ENCODE assay signal across 18 cellular contexts in genomic region chr10:86645111-86645445, GRCh38. TPM values are rescaled to one million over a fixed set of nuclear protein-coding genes. Genes with fewer than 3 reads are reported as not detected.
DNase-seq lines count a peak whose midpoint lies in the region; ATAC-seq and TF ChIP-seq lines count a peak whose summit lies in the region.
"Had no signal": no experiment of that assay in that cellular context is flagged by ENCODE, and none has a peak within 500 bp of the region (broad histone marks: within the 10 kb centered on the region; RNA-seq: fewer than 3 reads in every experiment).

No MANE protein-coding gene starts in this region.

- intact Hi-C loops in HCT116 (cut with micrococcal nuclease) = no loop called here
- intact Hi-C loops in CD4-positive, alpha-beta T cell (cut with DNase I, micrococcal nuclease) = no loop called here

- peaks cover 30 to 44% of the 10 kb centered on the region in 2 experiments for H3K4me1 ChIP-seq in HCT116 (ENCODE audit: control insufficient read depth in 1 of 2, insufficient read depth in 2 of 2, low read length in 2 of 2)
- H3K4me1 ChIP-seq in gastroesophageal sphincter = peaks cover 0 to 47% (median 13%) of the 10 kb centered on the region in 3 donors
- peaks cover 31 to 37% (median 33%) of the 10 kb centered on the region in 3 donors for H3K4me1 ChIP-seq in skeletal muscle tissue (ENCODE audit: control insufficient read depth in 3 of 3, insufficient read depth in 3 of 3, low read length in 3 of 3)

- no peak overlapping the region for H2AFZ ChIP-seq in HCT116 (ENCODE audit: low read depth, low read length, poor library complexity, severe bottlenecking)

- no peaks in the 10 kb centered on the region for H3K36me3 Mint-ChIP-seq in CD4-positive, alpha-beta T cell (ENCODE audit: low read depth)
- H3K36me3 Mint-ChIP-seq: CD8-positive, alpha-beta T cell had no signal

- peaks cover 9% of the 10 kb centered on the region for H3K27me3 Mint-ChIP-seq in CD4-positive, alpha-beta T cell

- no peak for TF ChIP-seq CTCF in GM10248 (IDR thresholded peaks at IDR 0.05; ENCODE audit: control extremely low read depth, extremely low read depth, low read depth, missing control alignments)
- TF ChIP-seq CTCF in HCT116 (IDR thresholded peaks at IDR 0.05 in 2 of 3, conservative IDR thresholded peaks at IDR 0.05 in 1 of 3; ENCODE audit: borderline replicate concordance in 1 of 3, insufficient read depth in 1 of 3, low read depth in 2 of 3, low read length in 2 of 3) = 0 out of 6 replicates have a peak, but pooled peaks of 1 of the 3 experiments have one; percentile 4
- no peak for TF ChIP-seq CTCF in gastroesophageal sphincter (IDR thresholded peaks at IDR 0.05)
- no peak for TF ChIP-seq CTCF in CD4-positive, alpha-beta T cell (IDR thresholded peaks at IDR 0.05)

- TF ChIP-seq POLR2A in HCT116 (IDR thresholded peaks at IDR 0.05; ENCODE audit: borderline replicate concordance, extremely low read depth, insufficient read depth, insufficient read length) = no peak
- no peak for TF ChIP-seq POLR2A in gastroesophageal sphincter (IDR thresholded peaks at IDR 0.05)

- H3K4me1 Mint-ChIP-seq in CD4-positive, alpha-beta T cell (ENCODE audit: low read depth) = peaks cover 5% of the 10 kb centered on the region

- H3K4me3 Mint-ChIP-seq in CD4-positive, alpha-beta T cell = no peak overlapping the region
- H3K4me3 Mint-ChIP-seq: CD8-positive, alpha-beta T cell; IgD-negative memory B cell had no signal

- ATAC-seq in HCT116 = peak; percentile 30; the same call in 1 of the 2 replicates
- no peak for ATAC-seq in gastroesophageal sphincter
- ATAC-seq in HG03354 (IDR thresholded peaks at IDR 0.05; ENCODE audit: poor library complexity, severe bottlenecking, unreplicated experiment) = no peak
- ATAC-seq in CD4-positive, alpha-beta T cell (ENCODE audit: poor library complexity) = no peak
- ATAC-seq: CD8-positive, alpha-beta T cell had no signal

- H3K36me3 ChIP-seq in HCT116 (ENCODE audit: control insufficient read depth in 1 of 2, insufficient read depth in 2 of 2, low read length in 2 of 2) = no peaks in the 10 kb centered on the region
- no peaks in the 10 kb centered on the region for H3K36me3 ChIP-seq in gastroesophageal sphincter
- H3K36me3 ChIP-seq in skeletal muscle tissue (ENCODE audit: control insufficient read depth in 3 of 3, insufficient read depth in 3 of 3, low read length in 3 of 3) = no peaks in the 10 kb centered on the region
- H3K36me3 ChIP-seq: BE2C had no signal

- DNase-seq in GM10248 (ENCODE audit: extremely low spot score) = peak; percentile 9
- no peak for DNase-seq in HCT116 (ENCODE audit: low read depth, low spot score)
- no peak for DNase-seq in substantia nigra (lab: John Stamatoyannopoulos, UW)
- no peak for DNase-seq in CD4-positive, alpha-beta T cell
- DNase-seq: BE2C, DND-41, GDM1, MV-4-11, NCI-H1436, NCI-H2029 treated with DMSO at 0.1 percent for 48 hours, NCI-H510A treated with DMSO at 0.1 percent for 48 hours had no signal

- H3K4me3 ChIP-seq in HCT116 (replicated peaks in 1 of 2; ENCODE audit: low read depth in 1 of 2, low read length in 2 of 2) (no peak overlapping the region), gastroesophageal sphincter (no peak overlapping the region), skeletal muscle tissue (ENCODE audit: low read length in 3 of 3) (no peak overlapping the region)

- no peaks in the 10 kb centered on the region for H4K20me1 ChIP-seq in HCT116 (ENCODE audit: insufficient read depth)

- no peak for TF ChIP-seq RAD21 in HCT116 (IDR thresholded peaks at IDR 0.05; ENCODE audit: low read depth)

- 80% methylated on average over 1 of the region's 2 CpGs; no CpG with 5 or more reads in 1 of the 2 donors for WGBS in gastroesophageal sphincter (ENCODE audit: low coverage in 1 of 2), 2 donors

- H3K9ac ChIP-seq in HCT116 (ENCODE audit: low read length) = no peak overlapping the region
- H3K9ac ChIP-seq in skeletal muscle tissue (ENCODE audit: low read depth in 1 of 3, low read length in 3 of 3) = no peak overlapping the region

- no peaks in the 10 kb centered on the region for H3K9me2 ChIP-seq in HCT116 (ENCODE audit: insufficient read depth)

- no TSS peak for BruUV-seq in HCT116 (replicated peaks; lab: Mats Ljungman, UMichigan)

- no peaks in the 10 kb centered on the region for H3K27me3 ChIP-seq in HCT116 (ENCODE audit: insufficient read depth, low read length)
- no peaks in the 10 kb centered on the region for H3K27me3 ChIP-seq in gastroesophageal sphincter
- H3K27me3 ChIP-seq in skeletal muscle tissue (ENCODE audit: control insufficient read depth in 3 of 3, insufficient read depth in 3 of 3, low read length in 3 of 3) = no peaks in the 10 kb centered on the region
- peaks cover 11% of the 10 kb centered on the region for H3K27me3 ChIP-seq in CD4-positive, alpha-beta T cell (ENCODE audit: control insufficient read depth, insufficient read depth, low read length)
- H3K27me3 ChIP-seq: BE2C had no signal

- H3K4me2 ChIP-seq in HCT116 (ENCODE audit: low read length) = peak overlapping the region; percentile 41; the same call in 1 of the 2 replicates

- peaks cover 3% of the 10 kb centered on the region for H3K9me3 Mint-ChIP-seq in CD4-positive, alpha-beta T cell

- RAD21 ChIA-PET in HCT116 (lab: Charles Lee; ENCODE audit: low non-redundant PET in 1 of 2, low total read pairs in 2 of 2, uncharacterized antibody in 2 of 2, unreplicated experiment in 2 of 2) = no interaction called here

- no peak for TF ChIP-seq EP300 in gastroesophageal sphincter (IDR thresholded peaks at IDR 0.05)

- H3K79me2 ChIP-seq in HCT116 (ENCODE audit: insufficient read depth, low read length) = no peaks in the 10 kb centered on the region

- H3K27ac ChIP-seq in HCT116 (ENCODE audit: low read depth, low read length) (no peak overlapping the region), gastroesophageal sphincter (peak overlapping the region in 3 of 4 donors; percentile 22 to 46 (median 43)), skeletal muscle tissue (ENCODE audit: low read depth, low read length) (peak overlapping the region; percentile 19), substantia nigra (ENCODE audit: low read depth, low read length, poor library complexity, severe bottlenecking) (no peak overlapping the region)
- H3K27ac ChIP-seq in CD4-positive, alpha-beta T cell (ENCODE audit: low read depth, low read length) = no peak overlapping the region

- CTCF ChIA-PET in GM10248 (lab: Yijun Ruan, JAX) = interaction anchor here (0.9 to 2.1 kb wide), 4 partner anchors 9 to 245 kb away, joined by 3 to 7 read pairs (median 4); partner anchors contain the start of gene OPN4
- CTCF ChIA-PET in HCT116 (lab: Charles Lee) = interaction anchor here (1.2 kb wide), 2 partner anchors 15 to 39 kb away, joined by 3 to 4 read pairs; no protein-coding TSS in a partner anchor
- CTCF ChIA-PET in CD4-positive, alpha-beta T cell (lab: Charles Lee) = interaction anchor here (0.6 kb wide), 1 partner anchor 889 kb away, joined by 7 read pairs; no protein-coding TSS in a partner anchor

- POLR2A ChIA-PET in GM10248 (lab: Yijun Ruan, JAX) = no interaction called here
- POLR2A ChIA-PET in HCT116 (lab: Charles Lee) = no interaction called here
- POLR2A ChIA-PET in CD4-positive, alpha-beta T cell (lab: Charles Lee) = no interaction called here

- H3K9me3 ChIP-seq in HCT116 (ENCODE audit: control insufficient read depth in 1 of 2, insufficient read depth in 1 of 2, low read depth in 1 of 2, low read length in 2 of 2) = no peaks in the 10 kb centered on the region
- no peaks in the 10 kb centered on the region for H3K9me3 ChIP-seq in gastroesophageal sphincter
- H3K9me3 ChIP-seq in skeletal muscle tissue (ENCODE audit: control insufficient read depth in 3 of 3, low read length in 3 of 3) = no peaks in the 10 kb centered on the region
- no peaks in the 10 kb centered on the region for H3K9me3 ChIP-seq in CD4-positive, alpha-beta T cell (ENCODE audit: control insufficient read depth, low read length)
- H3K9me3 ChIP-seq: BE2C had no signal

- no peak overlapping the region for H3K27ac Mint-ChIP-seq in CD4-positive, alpha-beta T cell
- H3K27ac Mint-ChIP-seq: CD8-positive, alpha-beta T cell had no signal

TF ChIP-seq in HCT116, 20 proteins besides CTCF, POLR2A, EP300 and RAD21 (continues in another document):
- TF ChIP-seq REST (IDR thresholded peaks at IDR 0.05; ENCODE audit: low read depth) (no peak), CBX3 (IDR thresholded peaks at IDR 0.05; ENCODE audit: low read depth) (no peak), SIN3A (IDR thresholded peaks at IDR 0.05; ENCODE audit: low read depth) (no peak), SP1 (IDR thresholded peaks at IDR 0.05; ENCODE audit: low read depth) (no peak)

RNA-seq across cellular contexts. Expression of gene OPN4, which starts 9.3 kb away (rescaled TPM):
- not detected for total RNA-seq in HCT116 (2021; ENCODE audit: unreplicated experiment)
- not detected in 2 replicates for polyA plus RNA-seq in HCT116 (2012)
- not detected for total RNA-seq in gastroesophageal sphincter
- total RNA-seq in skeletal muscle tissue = not detected
- not detected for total RNA-seq in CD4-positive, alpha-beta T cell
- total RNA-seq: CD8-positive, alpha-beta T cell; HT1080 had no signal
- polyA plus RNA-seq: AG04450, IgD-negative memory B cell had no signal

RNA-seq across cellular contexts. Expression of gene LDB3, which starts 23.2 kb away (rescaled TPM):
- total RNA-seq in HCT116 (2021; ENCODE audit: unreplicated experiment) (0.20 TPM), gastroesophageal sphincter (10 to 100 TPM; 12.9 to 45.8 (median 18.6) TPM), skeletal muscle tissue (87.7 TPM)
- polyA plus RNA-seq in HCT116 (2012) = 0.08 and 0.30 TPM in 2 replicates
- under 1 TPM; 0.05 to 0.08 TPM for total RNA-seq in CD4-positive, alpha-beta T cell
- total RNA-seq: CD8-positive, alpha-beta T cell; HT1080 had no signal

Comparison
In these comparisons a context has a peak if more than half of its experiments do, and no peak if none do; other contexts are left out.
1. H3K27ac ChIP-seq: peak in gastroesophageal sphincter (3 of 4) and skeletal muscle tissue (single experiment); none in HCT116 (single experiment), substantia nigra (single experiment) and CD4-positive, alpha-beta T cell (single experiment).
2. RNA of gene LDB3, which starts 23.2 kb away (total RNA-seq): 87.7 TPM in skeletal muscle tissue (single experiment) and 12.9 to 45.8 TPM in gastroesophageal sphincter; 0.20 TPM in HCT116 (single experiment) and 0.05 to 0.08 TPM in CD4-positive, alpha-beta T cell; every median in the first group is over 10 times any median in the second.